Comparison of ENCODE assay signal across 7 cellular contexts in genomic region chr15:64153480-64154367, GRCh38.
DNase-seq lines count a peak whose midpoint lies in the region; ATAC-seq and TF ChIP-seq lines count a peak whose summit lies in the region.

No MANE protein-coding gene starts in this region.

- TF ChIP-seq CTCF in GM13977 (IDR thresholded peaks at IDR 0.05; ENCODE audit: extremely low read depth, insufficient read depth, missing control alignments), result peak; percentile 100

- in situ Hi-C loops in GM13977 (cut with MboI; ENCODE audit: low pct_unique_long_range_greater_than_20kb, low sequenced_read_pairs, unreplicated experiment), result no loop called here

- peak; percentile 55 for ATAC-seq in HG02884 (IDR thresholded peaks at IDR 0.05; ENCODE audit: unreplicated experiment)

- peak; percentile 95 for DNase-seq in GM13977 (ENCODE audit: low spot score)
- DNase-seq in NCI-H146 treated with DMSO at 0.1 percent for 48 hours (lab: John Stamatoyannopoulos, UW; ENCODE audit: unreplicated experiment), result peak; percentile 39
- DNase-seq in T-helper 1 cell, result peak; percentile 74 to 89 (median 86)
- DNase-seq in amniotic stem cell (lab: John Stamatoyannopoulos, UW), result peak; percentile 69
- peak; percentile 96 for DNase-seq in hepatic stellate cell (ENCODE audit: low spot score)
- peak; percentile 89 for DNase-seq in retina

Comparison
In these comparisons a context has a peak if more than half of its experiments do, and no peak if none do; other contexts are left out.
1. Peak in every context shown above with its lines: DNase-seq and ATAC-seq.
2. DNase-seq: peak in every context shown above with its lines; median percentile 96 in hepatic stellate cell; 95 in GM13977; 89 in retina; 86 in T-helper 1 cell; 69 in amniotic stem cell; 39 in NCI-H146 treated with DMSO at 0.1 percent for 48 hours.